Comparison of ENCODE assay signal across 14 cellular contexts in the genomic region with DNA sequence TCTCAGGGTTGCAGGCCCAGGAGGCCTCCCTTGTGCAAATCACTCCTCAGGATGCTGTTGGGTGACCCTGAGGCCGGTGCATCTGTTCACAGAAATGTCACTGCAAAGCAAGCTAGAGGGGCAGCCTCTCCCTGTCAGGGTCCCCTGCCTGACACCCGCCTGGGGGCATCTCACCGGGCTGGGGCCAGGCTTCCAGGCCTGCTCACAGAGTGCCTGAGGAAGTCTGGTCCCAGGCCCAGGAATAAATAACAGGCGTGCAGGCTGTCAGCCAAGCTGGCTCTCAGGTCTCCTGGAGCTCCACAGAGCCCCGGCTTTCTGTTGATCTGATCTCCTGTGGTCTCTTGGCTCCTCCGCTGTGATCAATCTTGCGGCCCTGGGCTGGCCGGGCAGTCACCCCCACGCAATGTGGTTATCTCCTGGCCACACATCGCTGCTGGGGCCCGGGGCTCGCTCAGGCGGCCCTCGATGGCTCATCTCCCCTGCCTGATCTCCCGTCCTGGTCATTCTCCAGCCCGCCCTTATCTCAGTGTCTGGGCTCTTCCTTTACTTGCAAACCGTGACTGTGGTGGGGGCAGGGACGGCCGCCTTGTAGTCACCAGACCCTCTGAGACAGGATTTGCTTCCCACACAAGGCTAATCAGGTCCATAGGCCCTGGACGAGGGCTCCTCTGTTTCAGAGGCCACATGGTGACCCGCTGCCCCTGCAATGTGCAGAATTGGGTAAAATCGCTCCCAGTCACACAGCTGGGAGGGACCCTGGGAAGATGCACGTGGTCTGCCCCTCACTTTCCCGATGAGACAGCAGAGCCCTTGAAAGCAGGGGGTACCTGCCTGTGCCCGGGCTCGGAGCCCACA.
DNase-seq lines count a peak whose midpoint lies in the region; ATAC-seq and TF ChIP-seq lines count a peak whose summit lies in the region.
"Had no signal": no experiment of that assay in that cellular context is flagged by ENCODE, and none has a peak within 500 bp of the region (broad histone marks: within the 10 kb centered on the region; RNA-seq: fewer than 3 reads in every experiment).

No MANE protein-coding gene starts in this region.

- DNase-seq in NCI-H1092 treated with DMSO at 0.1 percent for 48 hours (lab: John Stamatoyannopoulos, UW): peak; percentile 36
- DNase-seq in left lung: peak in 1 of 2 donors; percentile 73
- no peak for DNase-seq in NCI-H2081 treated with DMSO at 0.1 percent for 48 hours (lab: John Stamatoyannopoulos, UW)
- DNase-seq in NCI-H128 (lab: John Stamatoyannopoulos, UW; ENCODE audit: unreplicated experiment): no peak
- no peak for DNase-seq in Ammon's horn (ENCODE audit: low spot score)
- DNase-seq: activated T-cell treated with anti-CD3 and anti-CD28 coated beads, Interleukin-2, amount 50 U/mL, for 4 hours; NCI-H226; SHP77 had no signal

- H3K4me3 Mint-ChIP-seq in brain: peak overlapping the region in 1 of 5 experiments; percentile 8
- H3K4me3 Mint-ChIP-seq: activated T-cell treated with anti-CD3 and anti-CD28 coated beads, Interleukin-2, amount 50 U/mL, for 4 hours had no signal

- H3K36me3 Mint-ChIP-seq in brain: no peaks in the 10 kb centered on the region

- intact Hi-C loops in left lung (cut with DNase I): no loop called here

- H4K20me1 ChIP-seq in BLaER1 treated with 17β-estradiol and CSF1 and Interleukin-3, amounts not matched to agents 10 nM and 100 nM: peaks cover 0 to 58% (median 12%) of the 10 kb centered on the region in 11 experiments; a peak in 13 of 22 replicates

- no peaks in the 10 kb centered on the region for H3K27me3 Mint-ChIP-seq in brain

- no peaks in the 10 kb centered on the region for H3K9me3 ChIP-seq in BLaER1 treated with 17β-estradiol and CSF1 and Interleukin-3, amounts not matched to agents 10 nM and 100 nM (replicated peaks in 1 of 11)
- no peaks in the 10 kb centered on the region for H3K9me3 ChIP-seq in left lung
- H3K9me3 ChIP-seq: prostate gland, thoracic aorta had no signal

- peak overlapping the region in 6 of 11 experiments; percentile 15 to 46 (median 42); a peak in 10 of 22 replicates for H3K9ac ChIP-seq in BLaER1 treated with 17β-estradiol and CSF1 and Interleukin-3, amounts not matched to agents 10 nM and 100 nM

- ATAC-seq in left lung (peak; percentile 37), GM19452 (IDR thresholded peaks at IDR 0.05; ENCODE audit: unreplicated experiment) (no peak)
- ATAC-seq: activated CD4-positive, CD25-positive, alpha-beta regulatory T cell treated with anti-CD3 and anti-CD28 coated beads, Interleukin-2, amount 50 U/mL, for 24 hours; activated T-cell treated with anti-CD3 and anti-CD28 coated beads, Interleukin-2, amount 50 U/mL, for 4 hours had no signal

- peaks cover 0 to 3% (median 2%) of the 10 kb centered on the region in 5 experiments for H3K9me3 Mint-ChIP-seq in brain
- H3K9me3 Mint-ChIP-seq: activated T-cell treated with anti-CD3 and anti-CD28 coated beads, Interleukin-2, amount 50 U/mL, for 4 hours had no signal

- TF ChIP-seq CTCF in brain (conservative IDR thresholded peaks at IDR 0.05) (no peak), left lung (IDR thresholded peaks at IDR 0.05) (no peak)

- no peaks in the 10 kb centered on the region for H3K36me3 ChIP-seq in BLaER1 treated with 17β-estradiol and CSF1 and Interleukin-3, amounts not matched to agents 10 nM and 100 nM
- H3K36me3 ChIP-seq in left lung: no peaks in the 10 kb centered on the region
- H3K36me3 ChIP-seq: prostate gland, thoracic aorta had no signal

- peak overlapping the region in 4 of 5 experiments; percentile 40 to 95 (median 84) for H3K27ac Mint-ChIP-seq in brain

- no peak overlapping the region for H3K4me3 ChIP-seq in BLaER1 treated with 17β-estradiol and CSF1 and Interleukin-3, amounts not matched to agents 10 nM and 100 nM
- no peak overlapping the region for H3K4me3 ChIP-seq in left lung
- H3K4me3 ChIP-seq: prostate gland, thoracic aorta had no signal

- peaks cover 61% of the 10 kb centered on the region for H3K4me1 Mint-ChIP-seq in brain

- peak overlapping the region; percentile 21 to 89 (median 68) for H3K4me2 ChIP-seq in BLaER1 treated with 17β-estradiol and CSF1 and Interleukin-3, amounts not matched to agents 10 nM and 100 nM

- peaks cover 20 to 98% (median 90%) of the 10 kb centered on the region in 10 experiments for H3K4me1 ChIP-seq in BLaER1 treated with 17β-estradiol and CSF1 and Interleukin-3, amounts not matched to agents 10 nM and 100 nM
- peaks cover 0 to 20% of the 10 kb centered on the region in 2 donors for H3K4me1 ChIP-seq in left lung

- no peak overlapping the region; a peak in 1 of 22 replicates for H3K27ac ChIP-seq in BLaER1 treated with 17β-estradiol and CSF1 and Interleukin-3, amounts not matched to agents 10 nM and 100 nM
- H3K27ac ChIP-seq in left lung: peak overlapping the region; percentile 22 to 41
- H3K27ac ChIP-seq: thoracic aorta had no signal

- peaks cover 0 to 61% (median 0%) of the 10 kb centered on the region in 11 experiments; a peak in 9 of 22 replicates for H3K27me3 ChIP-seq in BLaER1 treated with 17β-estradiol and CSF1 and Interleukin-3, amounts not matched to agents 10 nM and 100 nM
- peaks cover 0 to 24% of the 10 kb centered on the region in 2 donors for H3K27me3 ChIP-seq in left lung

Comparison
In these comparisons a context has a peak if more than half of its experiments do, and no peak if none do; other contexts are left out.
1. H3K27ac ChIP-seq: peak in left lung (2 of 2); none in BLaER1 treated with 17β-estradiol and CSF1 and Interleukin-3, amounts not matched to agents 10 nM and 100 nM (0 of 11).